Comparison of ENCODE assay signal across 8 cellular contexts in genomic region chr20:46520976-46521579, GRCh38. TPM values are rescaled to one million over a fixed set of nuclear protein-coding genes. Genes with fewer than 3 reads are reported as not detected.
DNase-seq lines count a peak whose midpoint lies in the region; ATAC-seq and TF ChIP-seq lines count a peak whose summit lies in the region.

No MANE protein-coding gene starts in this region.

- no peaks in the 10 kb centered on the region for H3K4me1 Mint-ChIP-seq in activated naive CD4-positive, alpha-beta T cell treated with anti-CD3 and anti-CD28 coated beads for 36 hours (ENCODE audit: low read depth)

- H3K27me3 ChIP-seq in DND-41 (ENCODE audit: insufficient read depth, low read length, poor library complexity) (peaks cover 4% of the 10 kb centered on the region), heart left ventricle (peaks cover 0 to 29% (median 0%) of the 10 kb centered on the region in 9 donors)

- TF ChIP-seq POLR2A in heart left ventricle (IDR thresholded peaks at IDR 0.05), result no peak

- H3K27ac Mint-ChIP-seq in activated naive CD4-positive, alpha-beta T cell treated with anti-CD3 and anti-CD28 coated beads for 36 hours, result no peak overlapping the region

- H3K27me3 Mint-ChIP-seq in activated naive CD4-positive, alpha-beta T cell treated with anti-CD3 and anti-CD28 coated beads for 36 hours (ENCODE audit: low read depth), result peaks cover 23% of the 10 kb centered on the region

- no peak overlapping the region for H2AFZ ChIP-seq in DND-41 (ENCODE audit: low read depth, low read length)

- no peaks in the 10 kb centered on the region for H3K9me3 Mint-ChIP-seq in activated naive CD4-positive, alpha-beta T cell treated with anti-CD3 and anti-CD28 coated beads for 36 hours

- ATAC-seq in DND-41 (ENCODE audit: insufficient read depth, low read depth) (peak; percentile 70), heart left ventricle (peak in 2 of 4 donors; percentile 62 to 80), GM19035 (IDR thresholded peaks at IDR 0.05; ENCODE audit: unreplicated experiment) (no peak), HG03342 (IDR thresholded peaks at IDR 0.05; ENCODE audit: unreplicated experiment) (no peak)

- H3K9ac ChIP-seq in DND-41 (ENCODE audit: low read depth, low read length), result no peak overlapping the region

- H3K36me3 ChIP-seq in DND-41 (ENCODE audit: insufficient read depth, low read length) (no peaks in the 10 kb centered on the region), heart left ventricle (no peaks in the 10 kb centered on the region)

- H3K27ac ChIP-seq in DND-41 (ENCODE audit: low read length) (no peak overlapping the region), heart left ventricle (no peak overlapping the region)

- H3K79me2 ChIP-seq in DND-41 (ENCODE audit: insufficient read depth, low read length), result no peaks in the 10 kb centered on the region

- H4K20me1 ChIP-seq in DND-41 (ENCODE audit: insufficient read depth, low read length), result no peaks in the 10 kb centered on the region

- no peak overlapping the region for H3K4me2 ChIP-seq in DND-41 (ENCODE audit: insufficient read depth, low read length)

- no peaks in the 10 kb centered on the region for H3K4me1 ChIP-seq in DND-41 (ENCODE audit: insufficient read depth, low read length)
- no peaks in the 10 kb centered on the region for H3K4me1 ChIP-seq in heart left ventricle

- DNase-seq in DND-41 (peak; percentile 48), KG1 (lab: John Stamatoyannopoulos, UW) (peak; percentile 23), OCI-M2 (lab: John Stamatoyannopoulos, UW; ENCODE audit: unreplicated experiment) (peak; percentile 27), heart left ventricle (peak in 2 of 5 donors; percentile 19 to 39), renal cortical epithelial cell (ENCODE audit: low read depth) (peak; percentile 59)
- peak; percentile 70 for DNase-seq in activated naive CD4-positive, alpha-beta T cell treated with anti-CD3 and anti-CD28 coated beads for 36 hours

- H3K9me3 ChIP-seq in DND-41 (ENCODE audit: insufficient read depth, low read length, severe bottlenecking) (no peaks in the 10 kb centered on the region), heart left ventricle (no peaks in the 10 kb centered on the region)

- CTCF ChIA-PET in activated naive CD4-positive, alpha-beta T cell treated with anti-CD3 and anti-CD28 coated beads for 36 hours (lab: Charles Lee), result interaction anchor here (2.1 to 2.4 kb wide), 2 partner anchors 161 to 162 kb away, joined by 10 to 11 read pairs; no protein-coding TSS in a partner anchor

- H3K4me3 Mint-ChIP-seq in activated naive CD4-positive, alpha-beta T cell treated with anti-CD3 and anti-CD28 coated beads for 36 hours, result no peak overlapping the region

- H3K4me3 ChIP-seq in DND-41 (ENCODE audit: low read depth in 1 of 2, low read length in 2 of 2) (no peak overlapping the region), heart left ventricle (no peak overlapping the region)

- WGBS in heart left ventricle, 4 donors, result 27 to 37% (median 32%) methylated on average over 4 of the region's 4 CpGs

- H3K36me3 Mint-ChIP-seq in activated naive CD4-positive, alpha-beta T cell treated with anti-CD3 and anti-CD28 coated beads for 36 hours (ENCODE audit: low read depth), result no peaks in the 10 kb centered on the region

- TF ChIP-seq CTCF in DND-41 (IDR thresholded peaks at IDR 0.05; ENCODE audit: borderline replicate concordance, extremely low read depth, low read length, poor library complexity, severe bottlenecking) (peak; percentile 67), heart left ventricle (IDR thresholded peaks at IDR 0.05) (peak; percentile 31 to 64 (median 50))

- intact Hi-C loops in activated naive CD4-positive, alpha-beta T cell treated with anti-CD3 and anti-CD28 coated beads for 36 hours (cut with micrococcal nuclease), result loop anchor here (1.0 to 2.0 kb wide), 2 partner anchors 42 to 160 kb away; no protein-coding TSS in a partner anchor
- intact Hi-C loops in heart left ventricle (cut with DNase I), result loop anchor here in 6 of 10 donors (1.0 to 5.0 kb wide), 3 partner anchors 160 to 161 kb away; no protein-coding TSS in a partner anchor

RNA-seq across cellular contexts. Expression of gene ZNF334, which starts 7.7 kb away (rescaled TPM):
- 1 to 10 TPM; 1.7 to 2.1 TPM for total RNA-seq in activated naive CD4-positive, alpha-beta T cell treated with anti-CD3 and anti-CD28 coated beads for 36 hours
- total RNA-seq in heart left ventricle (1 to 10 TPM in 6 of 9 donors, under 1 TPM in 3; 0.31 to 2.5 (median 1.3) TPM), renal cortical epithelial cell (1.7 and 8.1 TPM in 2 replicates)
- under 1 TPM; 0.78 to 0.95 TPM for polyA plus RNA-seq in heart left ventricle

RNA-seq across cellular contexts. Expression of gene OCSTAMP, which starts 29.4 kb away (rescaled TPM):
- not detected for total RNA-seq in activated naive CD4-positive, alpha-beta T cell treated with anti-CD3 and anti-CD28 coated beads for 36 hours
- total RNA-seq in heart left ventricle (not detected), renal cortical epithelial cell (not detected in 2 replicates)
- polyA plus RNA-seq in heart left ventricle, result not detected
